Comparison of ENCODE assay signal across 33 cellular contexts in the genomic region with DNA sequence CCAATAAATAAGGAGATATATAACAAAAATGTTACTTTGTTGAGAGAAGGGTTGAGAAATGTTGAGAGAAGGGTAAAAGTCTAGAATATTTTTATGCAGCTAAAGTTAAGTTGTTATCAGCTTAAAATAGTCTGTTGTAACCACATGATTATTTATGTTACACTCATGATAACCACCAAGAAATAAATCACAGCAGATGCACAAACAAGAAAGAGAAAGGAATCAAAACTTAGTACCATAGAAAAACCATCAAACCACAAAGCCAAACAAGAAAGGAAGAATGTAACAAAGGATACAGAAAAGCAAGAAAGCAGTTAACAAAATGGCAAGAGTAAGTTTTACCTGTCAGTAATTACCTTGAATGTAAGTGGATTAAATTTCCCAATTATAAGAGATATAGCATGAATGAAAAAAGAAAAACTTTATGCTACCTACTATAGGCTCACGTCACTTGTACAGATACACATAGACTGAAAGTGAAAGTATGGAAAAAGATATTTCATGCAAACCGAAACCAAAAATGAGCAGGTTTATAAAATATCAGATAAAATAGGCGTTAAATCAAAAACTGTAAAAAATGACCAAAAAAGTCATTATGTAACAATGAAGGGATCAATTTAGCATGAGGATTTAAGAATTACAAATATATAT.
DNase-seq lines count a peak whose midpoint lies in the region; ATAC-seq, FAIRE-seq and TF ChIP-seq lines count a peak whose summit lies in the region.
"Had no signal": no experiment of that assay in that cellular context is flagged by ENCODE, and none has a peak within 500 bp of the region (broad histone marks: within the 10 kb centered on the region; RNA-seq: fewer than 3 reads in every experiment).

No MANE protein-coding gene starts in this region.

- H3K36me3 ChIP-seq in small intestine (ENCODE audit: control insufficient read depth in 2 of 2, insufficient read depth in 2 of 2, low read length in 2 of 2), result peaks cover 0 to 14% of the 10 kb centered on the region in 2 donors

- peaks cover 21% of the 10 kb centered on the region for H3K9me3 Mint-ChIP-seq in activated naive CD4-positive, alpha-beta T cell treated with anti-CD3 and anti-CD28 coated beads, Interleukin-2, amount 50 U/mL, for 24 hours
- H3K9me3 Mint-ChIP-seq in central memory CD8-positive, alpha-beta T cell, result peaks cover 11% of the 10 kb centered on the region

- no peak for DNase-seq in activated naive CD4-positive, alpha-beta T cell (lab: John Stamatoyannopoulos, UW)
- no peak for DNase-seq in T-helper 17 cell
- DNase-seq in central memory CD8-positive, alpha-beta T cell (ENCODE audit: low spot score in 2 of 2), result no peak
- DNase-seq in small intestine, result no peak
- no peak for DNase-seq in NCI-H187 treated with DMSO at 0.1 percent for 48 hours (lab: John Stamatoyannopoulos, UW)
- no peak for DNase-seq in HEK293T (ENCODE audit: extremely low spot score)
- DNase-seq: activated CD4-positive, alpha-beta T cell treated with anti-CD3 and anti-CD28 coated beads for 4 hours; activated naive CD8-positive, alpha-beta T cell treated with anti-CD3 and anti-CD28 coated beads, Interleukin-2, amount 10 ng/mL, durations not matched to agents 7 days and 5 days; Caco-2; DMS79; foreskin melanocyte; heart right ventricle; Karpas-422; MV-4-11; NCI-H1694; NCI-H2171; NCI-H524 treated with DMSO at 0.1 percent for 48 hours; NK-92 treated with Interleukin-12 subunit alpha and Interleukin-12 subunit beta, amount 100 ng/mL, for 24 hours; PC-9; posterior cingulate gyrus; right cardiac atrium; Right ventricle myocardium superior; stimulated activated CD4-positive, alpha-beta T cell treated with anti-CD3 and anti-CD28 coated beads, Interleukin-2, amount 100 ng/mL, for 48 hours; T-helper 9 cell had no signal

- no peak overlapping the region for H3K27ac ChIP-seq in small intestine (ENCODE audit: low read depth in 1 of 2, low read length in 1 of 2)
- H3K27ac ChIP-seq: breast epithelium, heart right ventricle, neural progenitor cell, PC-9, VCaP had no signal

- FAIRE-seq in small intestine (lab: Jason Lieb, UNC), result peak; percentile 44

- CTCF ChIA-PET in HEK293T (lab: Yijun Ruan, JAX), result no interaction called here

- H3K4me1 ChIP-seq in small intestine (ENCODE audit: control insufficient read depth in 2 of 2, insufficient read depth in 1 of 2, low read depth in 1 of 2, low read length in 1 of 2), result no peaks in the 10 kb centered on the region
- H3K4me1 ChIP-seq: breast epithelium, Caco-2, heart right ventricle, neural progenitor cell had no signal

- H3K4me3 ChIP-seq in small intestine (ENCODE audit: low read depth in 1 of 2, low read length in 2 of 2), result no peak overlapping the region
- H3K4me3 ChIP-seq: breast epithelium, heart right ventricle, neural progenitor cell, PC-9 had no signal

- H3K36me3 Mint-ChIP-seq in activated naive CD4-positive, alpha-beta T cell treated with anti-CD3 and anti-CD28 coated beads, Interleukin-2, amount 50 U/mL, for 24 hours, result peaks cover 50% of the 10 kb centered on the region
- H3K36me3 Mint-ChIP-seq in T-helper 17 cell (ENCODE audit: low read depth), result peaks cover 3% of the 10 kb centered on the region
- peaks cover 8% of the 10 kb centered on the region for H3K36me3 Mint-ChIP-seq in central memory CD8-positive, alpha-beta T cell (ENCODE audit: insufficient read depth)

- no peaks in the 10 kb centered on the region for H3K27me3 ChIP-seq in small intestine (ENCODE audit: control insufficient read depth in 2 of 2, insufficient read depth in 2 of 2, low read length in 2 of 2)
- H3K27me3 ChIP-seq: breast epithelium, heart right ventricle, neural progenitor cell had no signal

- POLR2A ChIA-PET in HEK293T (lab: Yijun Ruan, JAX), result no interaction called here

- H3K4me3 Mint-ChIP-seq in activated naive CD4-positive, alpha-beta T cell treated with anti-CD3 and anti-CD28 coated beads, Interleukin-2, amount 50 U/mL, for 24 hours, result peak overlapping the region; percentile 2
- H3K4me3 Mint-ChIP-seq in T-helper 17 cell, result peak overlapping the region; percentile 37
- H3K4me3 Mint-ChIP-seq in central memory CD8-positive, alpha-beta T cell, result peak overlapping the region; percentile 28
- H3K4me3 Mint-ChIP-seq: activated naive CD8-positive, alpha-beta T cell treated with anti-CD3 and anti-CD28 coated beads, Interleukin-2, amount 10 ng/mL, durations not matched to agents 7 days and 5 days; neural progenitor cell; type B pancreatic cell had no signal

- 79 to 88% (median 80%) methylated on average over 3 of the region's 3 CpGs for WGBS in small intestine, 3 donors

- H3K9me3 ChIP-seq in T-helper 17 cell (ENCODE audit: control insufficient read depth, low read length, poor library complexity, severe bottlenecking) (peaks cover 11% of the 10 kb centered on the region), small intestine (ENCODE audit: control insufficient read depth, low read depth) (no peaks in the 10 kb centered on the region)
- H3K9me3 ChIP-seq: Caco-2 had no signal

- peaks cover 14% of the 10 kb centered on the region for H3K4me1 Mint-ChIP-seq in activated naive CD4-positive, alpha-beta T cell treated with anti-CD3 and anti-CD28 coated beads, Interleukin-2, amount 50 U/mL, for 24 hours
- H3K4me1 Mint-ChIP-seq in T-helper 17 cell, result peaks cover 5% of the 10 kb centered on the region
- peaks cover 22% of the 10 kb centered on the region for H3K4me1 Mint-ChIP-seq in central memory CD8-positive, alpha-beta T cell
- H3K4me1 Mint-ChIP-seq: neural progenitor cell had no signal

- ATAC-seq in T-helper 17 cell (no peak), SK-N-SH treated with all-trans-retinoic acid at 6 μM for 48 hours (no peak)
- peak; percentile 72 for ATAC-seq in central memory CD8-positive, alpha-beta T cell (replicated peaks; ENCODE audit: extremely low read depth, poor library complexity, severe bottlenecking)
- ATAC-seq: esophagus mucosa, HCT116, heart right ventricle, right cardiac atrium had no signal

- no peaks in the 10 kb centered on the region for H3K27me3 Mint-ChIP-seq in activated naive CD4-positive, alpha-beta T cell treated with anti-CD3 and anti-CD28 coated beads, Interleukin-2, amount 50 U/mL, for 24 hours
- no peaks in the 10 kb centered on the region for H3K27me3 Mint-ChIP-seq in T-helper 17 cell
- H3K27me3 Mint-ChIP-seq in central memory CD8-positive, alpha-beta T cell, result no peaks in the 10 kb centered on the region
- H3K27me3 Mint-ChIP-seq: activated naive CD8-positive, alpha-beta T cell treated with anti-CD3 and anti-CD28 coated beads, Interleukin-2, amount 10 ng/mL, durations not matched to agents 7 days and 5 days; type B pancreatic cell had no signal

- H3K27ac Mint-ChIP-seq in activated naive CD4-positive, alpha-beta T cell treated with anti-CD3 and anti-CD28 coated beads, Interleukin-2, amount 50 U/mL, for 24 hours, result no peak overlapping the region
- no peak overlapping the region for H3K27ac Mint-ChIP-seq in T-helper 17 cell
- peak overlapping the region; percentile 30 for H3K27ac Mint-ChIP-seq in central memory CD8-positive, alpha-beta T cell (ENCODE audit: low read depth)
- H3K27ac Mint-ChIP-seq: activated naive CD8-positive, alpha-beta T cell treated with anti-CD3 and anti-CD28 coated beads, Interleukin-2, amount 10 ng/mL, durations not matched to agents 7 days and 5 days; activated T-helper 2 cell treated with anti-CD3 and anti-CD28 coated beads, Interferon-gamma antibody, Interleukin-2, Interleukin-4, amounts not matched to agents 10 μg/mL and 5 μg/mL and 100 μg/mL, durations not matched to agents 14 hours and 24 hours and 36 hours; neural progenitor cell; type B pancreatic cell had no signal

TF ChIP-seq in SK-N-SH treated with all-trans-retinoic acid at 6 μM for 48 hours, 23 proteins besides CTCF, POLR2A, EP300 and RAD21 (continues in another document):
- TF ChIP-seq, protein P1, sequence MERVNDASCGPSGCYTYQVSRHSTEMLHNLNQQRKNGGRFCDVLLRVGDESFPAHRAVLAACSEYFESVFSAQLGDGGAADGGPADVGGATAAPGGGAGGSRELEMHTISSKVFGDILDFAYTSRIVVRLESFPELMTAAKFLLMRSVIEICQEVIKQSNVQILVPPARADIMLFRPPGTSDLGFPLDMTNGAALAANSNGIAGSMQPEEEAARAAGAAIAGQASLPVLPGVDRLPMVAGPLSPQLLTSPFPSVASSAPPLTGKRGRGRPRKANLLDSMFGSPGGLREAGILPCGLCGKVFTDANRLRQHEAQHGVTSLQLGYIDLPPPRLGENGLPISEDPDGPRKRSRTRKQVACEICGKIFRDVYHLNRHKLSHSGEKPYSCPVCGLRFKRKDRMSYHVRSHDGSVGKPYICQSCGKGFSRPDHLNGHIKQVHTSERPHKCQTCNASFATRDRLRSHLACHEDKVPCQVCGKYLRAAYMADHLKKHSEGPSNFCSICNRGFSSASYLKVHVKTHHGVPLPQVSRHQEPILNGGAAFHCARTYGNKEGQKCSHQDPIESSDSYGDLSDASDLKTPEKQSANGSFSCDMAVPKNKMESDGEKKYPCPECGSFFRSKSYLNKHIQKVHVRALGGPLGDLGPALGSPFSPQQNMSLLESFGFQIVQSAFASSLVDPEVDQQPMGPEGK (CRISPR knock-in tag; IDR thresholded peaks at IDR 0.05; ENCODE audit: borderline replicate concordance), result no peak
- TF ChIP-seq ZNF70 (CRISPR knock-in tag; IDR thresholded peaks at IDR 0.05), result no peak

TF ChIP-seq in HEK293T, 16 proteins besides CTCF, POLR2A, EP300 and RAD21:
- TF ChIP-seq TARDBP (IDR thresholded peaks at IDR 0.05) (no peak), SP1 (IDR thresholded peaks at IDR 0.05) (no peak), HDGF (IDR thresholded peaks at IDR 0.05; ENCODE audit: borderline replicate concordance) (no peak), FOXA1 (IDR thresholded peaks at IDR 0.05) (no peak), FOXK2 (IDR thresholded peaks at IDR 0.05) (no peak), NFRKB (IDR thresholded peaks at IDR 0.05) (no peak), FOXM1 (IDR thresholded peaks at IDR 0.05; ENCODE audit: borderline replicate concordance) (no peak), LEF1 (IDR thresholded peaks at IDR 0.05; ENCODE audit: borderline replicate concordance) (no peak), ELF4 (IDR thresholded peaks at IDR 0.05) (no peak), L3MBTL2 (conservative IDR thresholded peaks at IDR 0.05) (no peak), ZNF384 (IDR thresholded peaks at IDR 0.05) (no peak), CTBP1 (IDR thresholded peaks at IDR 0.05; ENCODE audit: borderline replicate concordance) (no peak), ARNT (IDR thresholded peaks at IDR 0.05) (no peak)
- TF ChIP-seq, protein P2, sequence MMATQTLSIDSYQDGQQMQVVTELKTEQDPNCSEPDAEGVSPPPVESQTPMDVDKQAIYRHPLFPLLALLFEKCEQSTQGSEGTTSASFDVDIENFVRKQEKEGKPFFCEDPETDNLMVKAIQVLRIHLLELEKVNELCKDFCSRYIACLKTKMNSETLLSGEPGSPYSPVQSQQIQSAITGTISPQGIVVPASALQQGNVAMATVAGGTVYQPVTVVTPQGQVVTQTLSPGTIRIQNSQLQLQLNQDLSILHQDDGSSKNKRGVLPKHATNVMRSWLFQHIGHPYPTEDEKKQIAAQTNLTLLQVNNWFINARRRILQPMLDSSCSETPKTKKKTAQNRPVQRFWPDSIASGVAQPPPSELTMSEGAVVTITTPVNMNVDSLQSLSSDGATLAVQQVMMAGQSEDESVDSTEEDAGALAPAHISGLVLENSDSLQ (IDR thresholded peaks at IDR 0.05), result no peak
